In the genomic region with DNA sequence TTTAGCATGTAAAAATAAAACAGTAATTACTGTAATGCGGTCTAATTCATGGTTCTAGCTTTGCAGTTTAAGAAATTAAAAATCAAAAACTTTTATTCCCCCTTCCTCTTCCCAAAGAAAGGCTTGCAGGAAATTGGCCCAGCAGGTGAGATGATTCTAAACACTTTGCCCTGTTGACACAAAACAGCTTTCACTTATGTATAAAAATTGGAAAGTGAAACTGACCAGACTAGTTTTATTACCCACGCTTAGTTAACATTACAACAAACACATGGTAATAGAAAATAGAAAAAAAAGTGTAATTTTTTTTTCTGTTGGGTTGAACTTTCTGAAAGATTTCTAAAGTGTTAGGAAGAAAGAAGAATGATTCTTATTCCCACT, we compare ENCODE assay signal across 8 cellular contexts. TPM values are rescaled to one million over a fixed set of nuclear protein-coding genes. Genes with fewer than 3 reads are reported as not detected.
DNase-seq lines count a peak whose midpoint lies in the region; ATAC-seq and TF ChIP-seq lines count a peak whose summit lies in the region.

No MANE protein-coding gene starts in this region.

- no peak for ATAC-seq in activated T-cell treated with anti-CD3 and anti-CD28 coated beads, Interleukin-2, amount 50 U/mL, for 4 hours
- ATAC-seq in left lung (no peak), HG03045 (IDR thresholded peaks at IDR 0.05; ENCODE audit: unreplicated experiment) (no peak), GM21447 (IDR thresholded peaks at IDR 0.05; ENCODE audit: unreplicated experiment) (no peak)

- peaks cover 10% of the 10 kb centered on the region for H3K36me3 Mint-ChIP-seq in activated T-cell treated with anti-CD3 and anti-CD28 coated beads, Interleukin-2, amount 50 U/mL, for 4 hours (ENCODE audit: insufficient read depth)

- peak overlapping the region; percentile 93 for H3K4me3 Mint-ChIP-seq in activated T-cell treated with anti-CD3 and anti-CD28 coated beads, Interleukin-2, amount 50 U/mL, for 4 hours

- H3K27ac ChIP-seq in adrenal gland (peak overlapping the region in 4 of 5 donors; percentile 93 to 96 (median 96)), left lung (peak overlapping the region; percentile 93 to 94), thyroid gland (peak overlapping the region; percentile 97), WERI-Rb-1 (no peak overlapping the region)

- 66 to 72% (median 69%) methylated on average over 2 of the region's 2 CpGs for WGBS in adrenal gland, 4 donors
- WGBS in thyroid gland, 2 donors: 45 to 50% methylated on average over 2 of the region's 2 CpGs

- TF ChIP-seq POLR2A in adrenal gland (IDR thresholded peaks at IDR 0.05): no peak
- no peak for TF ChIP-seq POLR2A in thyroid gland (IDR thresholded peaks at IDR 0.05)

- H3K4me1 Mint-ChIP-seq in activated T-cell treated with anti-CD3 and anti-CD28 coated beads, Interleukin-2, amount 50 U/mL, for 4 hours (ENCODE audit: low read depth): peaks cover 54% of the 10 kb centered on the region

- no peaks in the 10 kb centered on the region for H3K9me3 Mint-ChIP-seq in activated T-cell treated with anti-CD3 and anti-CD28 coated beads, Interleukin-2, amount 50 U/mL, for 4 hours

- H3K36me3 ChIP-seq in adrenal gland (replicated peaks in 1 of 2): no peaks in the 10 kb centered on the region
- peaks cover 0 to 1% of the 10 kb centered on the region in 2 donors for H3K36me3 ChIP-seq in left lung
- no peaks in the 10 kb centered on the region for H3K36me3 ChIP-seq in thyroid gland
- H3K36me3 ChIP-seq in WERI-Rb-1: no peaks in the 10 kb centered on the region; the same call in 1 of the 2 replicates

- DNase-seq in activated T-cell treated with anti-CD3 and anti-CD28 coated beads, Interleukin-2, amount 50 U/mL, for 4 hours: no peak
- DNase-seq in activated T-cell treated with anti-CD3 and anti-CD28 coated beads for 4 hours: no peak
- no peak for DNase-seq in adrenal gland
- DNase-seq in left lung: no peak
- no peak for DNase-seq in thyroid gland
- no peak for DNase-seq in WERI-Rb-1

- H3K4me3 ChIP-seq in adrenal gland (peak overlapping the region in 1 of 4 donors; percentile 83), left lung (peak overlapping the region in 1 of 2 donors; percentile 90), thyroid gland (replicated peaks in 1 of 3) (peak overlapping the region in 1 of 3 donors; percentile 18), WERI-Rb-1 (ENCODE audit: low read depth, low read length) (no peak overlapping the region)

- H3K4me1 ChIP-seq in adrenal gland (replicated peaks in 1 of 2) (peaks cover 25 to 42% of the 10 kb centered on the region in 2 donors), left lung (peaks cover 13 to 48% of the 10 kb centered on the region in 2 donors), thyroid gland (peaks cover 21 to 23% of the 10 kb centered on the region in 2 donors)

- TF ChIP-seq CTCF in adrenal gland (IDR thresholded peaks at IDR 0.05): no peak
- no peak for TF ChIP-seq CTCF in left lung (IDR thresholded peaks at IDR 0.05)
- no peak for TF ChIP-seq CTCF in thyroid gland (IDR thresholded peaks at IDR 0.05)
- no peak for TF ChIP-seq CTCF in WERI-Rb-1 (IDR thresholded peaks at IDR 0.05; ENCODE audit: low read depth, low read length)

- no peaks in the 10 kb centered on the region for H3K9me3 ChIP-seq in adrenal gland (replicated peaks in 1 of 3)
- no peaks in the 10 kb centered on the region for H3K9me3 ChIP-seq in left lung
- no peaks in the 10 kb centered on the region for H3K9me3 ChIP-seq in thyroid gland
- no peaks in the 10 kb centered on the region for H3K9me3 ChIP-seq in WERI-Rb-1 (ENCODE audit: severe bottlenecking)

- intact Hi-C loops in adrenal gland (cut with DNase I): no loop called here
- intact Hi-C loops in left lung (cut with DNase I): no loop called here
- intact Hi-C loops in thyroid gland (cut with DNase I): loop anchor here (10.0 kb wide), 1 partner anchor 283 kb away; no protein-coding TSS in a partner anchor

- H3K27me3 ChIP-seq in adrenal gland (no peaks in the 10 kb centered on the region), left lung (no peaks in the 10 kb centered on the region), thyroid gland (no peaks in the 10 kb centered on the region), WERI-Rb-1 (ENCODE audit: insufficient read depth, low read depth, severe bottlenecking) (no peaks in the 10 kb centered on the region)

- no peaks in the 10 kb centered on the region for H3K27me3 Mint-ChIP-seq in activated T-cell treated with anti-CD3 and anti-CD28 coated beads, Interleukin-2, amount 50 U/mL, for 4 hours (ENCODE audit: low read depth)

RNA-seq across cellular contexts. Expression of a gene that starts 1.2 kb away (rescaled TPM):
- total RNA-seq in activated T-cell treated with anti-CD3 and anti-CD28 coated beads, Interleukin-2, amount 50 U/mL, for 4 hours: 10 to 100 TPM; 40.0 to 44.3 (median 40.9) TPM
- 10 to 100 TPM; 29.3 to 53.3 (median 34.5) TPM for total RNA-seq in adrenal gland
- polyA plus RNA-seq in adrenal gland: 10 to 100 TPM in 1 of 3 donors, 1 to 10 TPM in 2; 7.1 to 35.7 (median 9.2) TPM
- 10 to 100 TPM; 55.9 to 76.6 TPM for total RNA-seq in left lung
- total RNA-seq in thyroid gland: 10 to 100 TPM; 59.3 to 79.3 (median 64.8) TPM
